In the genomic region with DNA sequence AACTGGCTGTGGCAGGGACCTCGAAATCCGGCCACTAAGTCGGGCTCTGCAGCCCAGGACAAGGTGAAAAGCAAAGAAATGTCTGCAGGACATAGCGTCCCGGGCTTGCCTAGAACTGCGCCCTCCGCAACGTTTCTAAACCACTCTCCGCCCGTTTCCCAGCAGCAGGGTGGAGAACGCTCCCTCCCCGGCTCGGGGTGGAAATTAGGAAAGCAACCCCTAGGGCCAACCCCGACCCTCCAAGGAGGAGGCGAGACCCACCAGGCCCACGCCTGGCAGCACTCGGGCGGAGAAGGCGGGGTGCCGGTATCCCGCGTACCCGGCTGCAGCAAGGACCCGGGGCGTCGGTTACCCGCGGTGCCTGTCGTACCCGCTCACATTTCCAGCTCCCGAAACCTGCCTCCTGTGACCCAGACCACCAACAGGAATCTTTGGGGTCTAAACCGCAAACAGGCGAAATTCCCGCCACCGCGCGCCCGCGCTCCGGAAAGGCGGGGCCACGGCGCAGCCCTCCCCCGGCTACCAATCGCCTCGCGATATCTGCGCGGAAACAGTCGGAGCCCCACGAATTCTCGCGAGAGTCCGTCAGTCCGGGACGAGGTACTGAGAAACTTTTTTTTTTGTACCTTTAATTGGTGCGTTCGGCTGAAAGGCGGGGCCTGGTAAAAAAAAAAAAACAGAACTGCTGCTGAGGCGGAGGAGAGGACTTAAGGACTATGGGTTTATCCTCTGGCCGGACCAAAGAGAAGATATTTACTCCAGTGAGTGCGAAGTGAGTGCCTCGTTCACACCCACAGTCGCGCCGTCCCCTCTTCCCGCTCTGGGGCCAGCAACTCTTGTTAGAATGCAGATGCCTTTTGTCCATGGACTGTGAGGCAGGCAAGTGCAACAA, we compare ENCODE assay signal across 1 cellular context.
A peak's percentile ranks its signal among the peaks of the same experiment; 100 is the strongest.
TF ChIP-seq lines count a peak whose summit lies in the region.

A gene with protein sequence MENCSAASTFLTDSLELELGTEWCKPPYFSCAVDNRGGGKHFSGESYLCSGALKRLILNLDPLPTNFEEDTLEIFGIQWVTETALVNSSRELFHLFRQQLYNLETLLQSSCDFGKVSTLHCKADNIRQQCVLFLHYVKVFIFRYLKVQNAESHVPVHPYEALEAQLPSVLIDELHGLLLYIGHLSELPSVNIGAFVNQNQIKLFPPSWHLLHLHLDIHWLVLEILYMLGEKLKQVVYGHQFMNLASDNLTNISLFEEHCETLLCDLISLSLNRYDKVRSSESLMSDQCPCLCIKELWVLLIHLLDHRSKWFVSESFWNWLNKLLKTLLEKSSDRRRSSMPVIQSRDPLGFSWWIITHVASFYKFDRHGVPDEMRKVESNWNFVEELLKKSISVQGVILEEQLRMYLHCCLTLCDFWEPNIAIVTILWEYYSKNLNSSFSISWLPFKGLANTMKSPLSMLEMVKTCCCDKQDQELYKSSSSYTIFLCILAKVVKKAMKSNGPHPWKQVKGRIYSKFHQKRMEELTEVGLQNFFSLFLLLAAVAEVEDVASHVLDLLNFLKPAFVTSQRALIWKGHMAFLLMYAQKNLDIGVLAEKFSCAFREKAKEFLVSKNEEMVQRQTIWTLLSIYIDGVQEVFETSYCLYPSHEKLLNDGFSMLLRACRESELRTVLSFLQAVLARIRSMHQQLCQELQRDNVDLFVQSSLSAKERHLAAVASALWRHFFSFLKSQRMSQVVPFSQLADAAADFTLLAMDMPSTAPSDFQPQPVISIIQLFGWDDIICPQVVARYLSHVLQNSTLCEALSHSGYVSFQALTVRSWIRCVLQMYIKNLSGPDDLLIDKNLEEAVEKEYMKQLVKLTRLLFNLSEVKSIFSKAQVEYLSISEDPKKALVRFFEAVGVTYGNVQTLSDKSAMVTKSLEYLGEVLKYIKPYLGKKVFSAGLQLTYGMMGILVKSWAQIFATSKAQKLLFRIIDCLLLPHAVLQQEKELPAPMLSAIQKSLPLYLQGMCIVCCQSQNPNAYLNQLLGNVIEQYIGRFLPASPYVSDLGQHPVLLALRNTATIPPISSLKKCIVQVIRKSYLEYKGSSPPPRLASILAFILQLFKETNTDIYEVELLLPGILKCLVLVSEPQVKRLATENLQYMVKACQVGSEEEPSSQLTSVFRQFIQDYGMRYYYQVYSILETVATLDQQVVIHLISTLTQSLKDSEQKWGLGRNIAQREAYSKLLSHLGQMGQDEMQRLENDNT (minus strand): TSS at position 491 of the 892 bp plus-strand sequence. CDS start 739 bp downstream, outside the sequence.

TF ChIP-seq in GM12878, 131 proteins besides CTCF, POLR2A, EP300 and RAD21 (continued from another document and continues in another):
- TF ChIP-seq, protein P1, sequence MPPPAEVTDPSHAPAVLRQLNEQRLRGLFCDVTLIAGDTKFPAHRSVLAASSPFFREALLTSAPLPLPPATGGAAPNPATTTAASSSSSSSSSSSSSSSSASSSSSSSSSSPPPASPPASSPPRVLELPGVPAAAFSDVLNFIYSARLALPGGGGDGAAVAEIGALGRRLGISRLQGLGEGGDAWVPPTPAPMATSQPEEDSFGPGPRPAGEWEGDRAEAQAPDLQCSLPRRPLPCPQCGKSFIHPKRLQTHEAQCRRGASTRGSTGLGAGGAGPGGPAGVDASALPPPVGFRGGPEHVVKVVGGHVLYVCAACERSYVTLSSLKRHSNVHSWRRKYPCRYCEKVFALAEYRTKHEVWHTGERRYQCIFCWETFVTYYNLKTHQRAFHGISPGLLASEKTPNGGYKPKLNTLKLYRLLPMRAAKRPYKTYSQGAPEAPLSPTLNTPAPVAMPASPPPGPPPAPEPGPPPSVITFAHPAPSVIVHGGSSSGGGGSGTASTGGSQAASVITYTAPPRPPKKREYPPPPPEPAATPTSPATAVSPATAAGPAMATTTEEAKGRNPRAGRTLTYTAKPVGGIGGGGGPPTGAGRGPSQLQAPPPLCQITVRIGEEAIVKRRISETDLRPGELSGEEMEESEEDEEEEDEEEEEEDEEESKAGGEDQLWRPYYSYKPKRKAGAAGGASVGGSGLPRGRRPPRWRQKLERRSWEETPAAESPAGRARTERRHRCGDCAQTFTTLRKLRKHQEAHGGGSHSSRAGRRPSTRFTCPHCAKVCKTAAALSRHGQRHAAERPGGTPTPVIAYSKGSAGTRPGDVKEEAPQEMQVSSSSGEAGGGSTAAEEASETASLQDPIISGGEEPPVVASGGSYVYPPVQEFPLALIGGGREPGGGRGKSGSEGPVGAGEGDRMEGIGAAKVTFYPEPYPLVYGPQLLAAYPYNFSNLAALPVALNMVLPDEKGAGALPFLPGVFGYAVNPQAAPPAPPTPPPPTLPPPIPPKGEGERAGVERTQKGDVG (CRISPR knock-in tag; IDR thresholded peaks at IDR 0.05): no peak
- peak; percentile 99 for TF ChIP-seq ZNF384 (IDR thresholded peaks at IDR 0.05; ENCODE audit: borderline replicate concordance, low read depth, low read length)
- TF ChIP-seq, protein P2, sequence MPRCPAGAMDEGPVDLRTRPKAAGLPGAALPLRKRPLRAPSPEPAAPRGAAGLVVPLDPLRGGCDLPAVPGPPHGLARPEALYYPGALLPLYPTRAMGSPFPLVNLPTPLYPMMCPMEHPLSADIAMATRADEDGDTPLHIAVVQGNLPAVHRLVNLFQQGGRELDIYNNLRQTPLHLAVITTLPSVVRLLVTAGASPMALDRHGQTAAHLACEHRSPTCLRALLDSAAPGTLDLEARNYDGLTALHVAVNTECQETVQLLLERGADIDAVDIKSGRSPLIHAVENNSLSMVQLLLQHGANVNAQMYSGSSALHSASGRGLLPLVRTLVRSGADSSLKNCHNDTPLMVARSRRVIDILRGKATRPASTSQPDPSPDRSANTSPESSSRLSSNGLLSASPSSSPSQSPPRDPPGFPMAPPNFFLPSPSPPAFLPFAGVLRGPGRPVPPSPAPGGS (IDR thresholded peaks at IDR 0.05; ENCODE audit: borderline replicate concordance, insufficient read depth, low read depth, low read length, poor library complexity, severe bottlenecking): no peak
- TF ChIP-seq SREBF1 (IDR thresholded peaks at IDR 0.05; ENCODE audit: low read length): no peak
- peak; percentile 57; the same call in 1 of the 2 replicates for TF ChIP-seq DPF2 (IDR thresholded peaks at IDR 0.05)
- TF ChIP-seq BRCA1 (IDR thresholded peaks at IDR 0.05; ENCODE audit: low read depth, low read length): peak; percentile 96
- TF ChIP-seq HCFC1 (IDR thresholded peaks at IDR 0.05; ENCODE audit: low read length): no peak
- TF ChIP-seq, protein P3, sequence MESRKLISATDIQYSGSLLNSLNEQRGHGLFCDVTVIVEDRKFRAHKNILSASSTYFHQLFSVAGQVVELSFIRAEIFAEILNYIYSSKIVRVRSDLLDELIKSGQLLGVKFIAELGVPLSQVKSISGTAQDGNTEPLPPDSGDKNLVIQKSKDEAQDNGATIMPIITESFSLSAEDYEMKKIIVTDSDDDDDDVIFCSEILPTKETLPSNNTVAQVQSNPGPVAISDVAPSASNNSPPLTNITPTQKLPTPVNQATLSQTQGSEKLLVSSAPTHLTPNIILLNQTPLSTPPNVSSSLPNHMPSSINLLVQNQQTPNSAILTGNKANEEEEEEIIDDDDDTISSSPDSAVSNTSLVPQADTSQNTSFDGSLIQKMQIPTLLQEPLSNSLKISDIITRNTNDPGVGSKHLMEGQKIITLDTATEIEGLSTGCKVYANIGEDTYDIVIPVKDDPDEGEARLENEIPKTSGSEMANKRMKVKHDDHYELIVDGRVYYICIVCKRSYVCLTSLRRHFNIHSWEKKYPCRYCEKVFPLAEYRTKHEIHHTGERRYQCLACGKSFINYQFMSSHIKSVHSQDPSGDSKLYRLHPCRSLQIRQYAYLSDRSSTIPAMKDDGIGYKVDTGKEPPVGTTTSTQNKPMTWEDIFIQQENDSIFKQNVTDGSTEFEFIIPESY (IDR thresholded peaks at IDR 0.05): no peak
- TF ChIP-seq BCL11A (IDR thresholded peaks at IDR 0.05; ENCODE audit: low read depth, low read length): no peak
- peak; percentile 96 for TF ChIP-seq RUNX3 (IDR thresholded peaks at IDR 0.05; ENCODE audit: low read length)
- no peak for TF ChIP-seq ZSCAN29 (IDR thresholded peaks at IDR 0.05)
- TF ChIP-seq, protein P4, sequence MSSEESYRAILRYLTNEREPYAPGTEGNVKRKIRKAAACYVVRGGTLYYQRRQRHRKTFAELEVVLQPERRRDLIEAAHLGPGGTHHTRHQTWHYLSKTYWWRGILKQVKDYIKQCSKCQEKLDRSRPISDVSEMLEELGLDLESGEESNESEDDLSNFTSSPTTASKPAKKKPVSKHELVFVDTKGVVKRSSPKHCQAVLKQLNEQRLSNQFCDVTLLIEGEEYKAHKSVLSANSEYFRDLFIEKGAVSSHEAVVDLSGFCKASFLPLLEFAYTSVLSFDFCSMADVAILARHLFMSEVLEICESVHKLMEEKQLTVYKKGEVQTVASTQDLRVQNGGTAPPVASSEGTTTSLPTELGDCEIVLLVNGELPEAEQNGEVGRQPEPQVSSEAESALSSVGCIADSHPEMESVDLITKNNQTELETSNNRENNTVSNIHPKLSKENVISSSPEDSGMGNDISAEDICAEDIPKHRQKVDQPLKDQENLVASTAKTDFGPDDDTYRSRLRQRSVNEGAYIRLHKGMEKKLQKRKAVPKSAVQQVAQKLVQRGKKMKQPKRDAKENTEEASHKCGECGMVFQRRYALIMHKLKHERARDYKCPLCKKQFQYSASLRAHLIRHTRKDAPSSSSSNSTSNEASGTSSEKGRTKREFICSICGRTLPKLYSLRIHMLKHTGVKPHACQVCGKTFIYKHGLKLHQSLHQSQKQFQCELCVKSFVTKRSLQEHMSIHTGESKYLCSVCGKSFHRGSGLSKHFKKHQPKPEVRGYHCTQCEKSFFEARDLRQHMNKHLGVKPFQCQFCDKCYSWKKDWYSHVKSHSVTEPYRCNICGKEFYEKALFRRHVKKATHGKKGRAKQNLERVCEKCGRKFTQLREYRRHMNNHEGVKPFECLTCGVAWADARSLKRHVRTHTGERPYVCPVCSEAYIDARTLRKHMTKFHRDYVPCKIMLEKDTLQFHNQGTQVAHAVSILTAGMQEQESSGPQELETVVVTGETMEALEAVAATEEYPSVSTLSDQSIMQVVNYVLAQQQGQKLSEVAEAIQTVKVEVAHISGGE (CRISPR knock-in tag; IDR thresholded peaks at IDR 0.05): no peak
- no peak for TF ChIP-seq KLF5 (IDR thresholded peaks at IDR 0.05; ENCODE audit: partially characterized antibody)
- TF ChIP-seq SUZ12 (IDR thresholded peaks at IDR 0.05; ENCODE audit: unreplicated experiment): no peak
- TF ChIP-seq CREB1 (IDR thresholded peaks at IDR 0.05; ENCODE audit: low read depth): peak; percentile 74
- TF ChIP-seq ATF7 (IDR thresholded peaks at IDR 0.05; ENCODE audit: low read depth): no peak
- TF ChIP-seq, protein P5, sequence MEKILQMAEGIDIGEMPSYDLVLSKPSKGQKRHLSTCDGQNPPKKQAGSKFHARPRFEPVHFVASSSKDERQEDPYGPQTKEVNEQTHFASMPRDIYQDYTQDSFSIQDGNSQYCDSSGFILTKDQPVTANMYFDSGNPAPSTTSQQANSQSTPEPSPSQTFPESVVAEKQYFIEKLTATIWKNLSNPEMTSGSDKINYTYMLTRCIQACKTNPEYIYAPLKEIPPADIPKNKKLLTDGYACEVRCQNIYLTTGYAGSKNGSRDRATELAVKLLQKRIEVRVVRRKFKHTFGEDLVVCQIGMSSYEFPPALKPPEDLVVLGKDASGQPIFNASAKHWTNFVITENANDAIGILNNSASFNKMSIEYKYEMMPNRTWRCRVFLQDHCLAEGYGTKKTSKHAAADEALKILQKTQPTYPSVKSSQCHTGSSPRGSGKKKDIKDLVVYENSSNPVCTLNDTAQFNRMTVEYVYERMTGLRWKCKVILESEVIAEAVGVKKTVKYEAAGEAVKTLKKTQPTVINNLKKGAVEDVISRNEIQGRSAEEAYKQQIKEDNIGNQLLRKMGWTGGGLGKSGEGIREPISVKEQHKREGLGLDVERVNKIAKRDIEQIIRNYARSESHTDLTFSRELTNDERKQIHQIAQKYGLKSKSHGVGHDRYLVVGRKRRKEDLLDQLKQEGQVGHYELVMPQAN (conservative IDR thresholded peaks at IDR 0.05): peak; percentile 97
- TF ChIP-seq TAF1 (IDR thresholded peaks at IDR 0.05; ENCODE audit: borderline replicate concordance, low read depth, low read length): no peak
- TF ChIP-seq EED (IDR thresholded peaks at IDR 0.05; ENCODE audit: low read depth): 0 out of 2 replicates have a peak, but pooled peaks have one; percentile 55
- TF ChIP-seq, protein P6, sequence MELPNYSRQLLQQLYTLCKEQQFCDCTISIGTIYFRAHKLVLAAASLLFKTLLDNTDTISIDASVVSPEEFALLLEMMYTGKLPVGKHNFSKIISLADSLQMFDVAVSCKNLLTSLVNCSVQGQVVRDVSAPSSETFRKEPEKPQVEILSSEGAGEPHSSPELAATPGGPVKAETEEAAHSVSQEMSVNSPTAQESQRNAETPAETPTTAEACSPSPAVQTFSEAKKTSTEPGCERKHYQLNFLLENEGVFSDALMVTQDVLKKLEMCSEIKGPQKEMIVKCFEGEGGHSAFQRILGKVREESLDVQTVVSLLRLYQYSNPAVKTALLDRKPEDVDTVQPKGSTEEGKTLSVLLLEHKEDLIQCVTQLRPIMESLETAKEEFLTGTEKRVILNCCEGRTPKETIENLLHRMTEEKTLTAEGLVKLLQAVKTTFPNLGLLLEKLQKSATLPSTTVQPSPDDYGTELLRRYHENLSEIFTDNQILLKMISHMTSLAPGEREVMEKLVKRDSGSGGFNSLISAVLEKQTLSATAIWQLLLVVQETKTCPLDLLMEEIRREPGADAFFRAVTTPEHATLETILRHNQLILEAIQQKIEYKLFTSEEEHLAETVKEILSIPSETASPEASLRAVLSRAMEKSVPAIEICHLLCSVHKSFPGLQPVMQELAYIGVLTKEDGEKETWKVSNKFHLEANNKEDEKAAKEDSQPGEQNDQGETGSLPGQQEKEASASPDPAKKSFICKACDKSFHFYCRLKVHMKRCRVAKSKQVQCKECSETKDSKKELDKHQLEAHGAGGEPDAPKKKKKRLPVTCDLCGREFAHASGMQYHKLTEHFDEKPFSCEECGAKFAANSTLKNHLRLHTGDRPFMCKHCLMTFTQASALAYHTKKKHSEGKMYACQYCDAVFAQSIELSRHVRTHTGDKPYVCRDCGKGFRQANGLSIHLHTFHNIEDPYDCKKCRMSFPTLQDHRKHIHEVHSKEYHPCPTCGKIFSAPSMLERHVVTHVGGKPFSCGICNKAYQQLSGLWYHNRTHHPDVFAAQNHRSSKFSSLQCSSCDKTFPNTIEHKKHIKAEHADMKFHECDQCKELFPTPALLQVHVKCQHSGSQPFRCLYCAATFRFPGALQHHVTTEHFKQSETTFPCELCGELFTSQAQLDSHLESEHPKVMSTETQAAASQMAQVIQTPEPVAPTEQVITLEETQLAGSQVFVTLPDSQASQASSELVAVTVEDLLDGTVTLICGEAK (IDR thresholded peaks at IDR 0.05; ENCODE audit: borderline replicate concordance): no peak
- TF ChIP-seq BACH1 (IDR thresholded peaks at IDR 0.05; ENCODE audit: borderline replicate concordance): peak; percentile 38; the same call in 1 of the 2 replicates
- TF ChIP-seq POLR2AphosphoS5 (IDR thresholded peaks at IDR 0.05; ENCODE audit: low read length): 0 out of 2 replicates have a peak, but pooled peaks have one; percentile 33
- TF ChIP-seq CHD4 (IDR thresholded peaks at IDR 0.05): no peak
- TF ChIP-seq HDAC6 (IDR thresholded peaks at IDR 0.05; ENCODE audit: unreplicated experiment): no peak
- no peak for TF ChIP-seq MTA3 (IDR thresholded peaks at IDR 0.05; ENCODE audit: borderline replicate concordance, low read length)
- no peak for TF ChIP-seq FOS (IDR thresholded peaks at IDR 0.05; ENCODE audit: borderline replicate concordance, extremely low read depth, insufficient read length)
